In the genomic region with DNA sequence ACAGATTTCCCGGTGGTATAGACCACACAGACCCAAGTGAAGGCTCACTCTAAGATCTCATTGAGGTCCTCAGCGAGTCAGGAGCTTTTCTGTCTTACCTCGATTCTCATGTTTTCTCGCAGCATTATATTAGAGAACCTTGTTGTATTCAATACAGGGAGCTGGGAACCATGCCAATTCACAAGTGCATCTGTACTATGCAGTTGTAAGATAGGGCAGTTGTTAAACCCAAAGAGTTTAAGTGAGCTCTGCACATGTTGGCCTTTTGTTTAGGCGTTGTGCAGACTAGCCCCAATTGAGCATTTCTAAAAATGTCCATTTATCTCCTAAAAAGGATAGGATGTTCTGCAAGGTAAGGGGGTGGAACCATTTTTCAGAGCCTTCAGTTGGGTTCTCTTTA, we compare ENCODE assay signal across 16 cellular contexts. TPM values are rescaled to one million over a fixed set of nuclear protein-coding genes. Genes with fewer than 3 reads are reported as not detected.
A peak's percentile ranks its signal among the peaks of the same experiment; 100 is the strongest.
DNase-seq lines count a peak whose midpoint lies in the region; ATAC-seq and TF ChIP-seq lines count a peak whose summit lies in the region.
"Had no signal": no experiment of that assay in that cellular context is flagged by ENCODE, and none has a peak within 500 bp of the region (broad histone marks: within the 10 kb centered on the region; RNA-seq: fewer than 3 reads in every experiment).

No MANE protein-coding gene starts in this region.

- no peak for TF ChIP-seq CTCF in dorsolateral prefrontal cortex (IDR thresholded peaks at IDR 0.05 in 54 of 56, conservative IDR thresholded peaks at IDR 0.05 in 2 of 56; ENCODE audit: low read depth in 1 of 56, partially characterized antibody in 56 of 56)

- intact Hi-C loops in left ventricle myocardium superior (cut with micrococcal nuclease) = no loop called here
- intact Hi-C loops in dorsolateral prefrontal cortex (cut with DNase I) = no loop called here

- H3K4me3 ChIP-seq in dorsolateral prefrontal cortex = no peak overlapping the region
- H3K4me3 ChIP-seq: BLaER1 treated with 17β-estradiol and CSF1 and Interleukin-3, amounts not matched to agents 10 nM and 100 nM; SK-N-MC; thoracic aorta had no signal

- peak overlapping the region in 19 of 59 donors; percentile 1 to 72 (median 33) for H3K27ac ChIP-seq in dorsolateral prefrontal cortex
- H3K27ac ChIP-seq: BLaER1 treated with 17β-estradiol and CSF1 and Interleukin-3, amounts not matched to agents 10 nM and 100 nM; SK-N-MC; WERI-Rb-1 had no signal

- DNase-seq in ELR (ENCODE audit: low read depth) = peak; percentile 35
- peak; percentile 75 for DNase-seq in NCI-H1436 (lab: John Stamatoyannopoulos, UW)
- peak; percentile 42 for DNase-seq in NCI-H774 (lab: John Stamatoyannopoulos, UW)
- DNase-seq in left ventricle myocardium superior = no peak
- DNase-seq in dorsolateral prefrontal cortex = no peak
- no peak for DNase-seq in activated CD8-positive, alpha-beta memory T cell treated with anti-CD3 and anti-CD28 coated beads, Interleukin-2, amount 50 U/mL, for 4 hours
- DNase-seq in foreskin melanocyte = no peak
- DNase-seq: hypothalamus; naive B cell; stimulated activated CD4-positive, alpha-beta T cell treated with anti-CD3 and anti-CD28 coated beads, Interleukin-15, amount 100 ng/mL, for 24 hours; WERI-Rb-1 had no signal

- no peaks in the 10 kb centered on the region for H3K27me3 ChIP-seq in dorsolateral prefrontal cortex
- H3K27me3 ChIP-seq: BLaER1 treated with 17β-estradiol and CSF1 and Interleukin-3, amounts not matched to agents 10 nM and 100 nM had no signal

- ATAC-seq in left ventricle myocardium superior = peak; percentile 78
- no peak for ATAC-seq in GM18517 (IDR thresholded peaks at IDR 0.05; ENCODE audit: unreplicated experiment)
- ATAC-seq: left lobe of liver had no signal

RNA-seq across cellular contexts. Expression of gene FEZ2, which starts 59.6 kb away (rescaled TPM):
- total RNA-seq in left ventricle myocardium superior = 37.2 TPM
- 100 to 1,000 TPM in 9 of 120 experiments, 10 to 100 TPM in 111; 57.1 to 108 (median 87.8) TPM for total RNA-seq in dorsolateral prefrontal cortex

Comparison
In these comparisons a context has a peak if more than half of its experiments do, and no peak if none do; other contexts are left out.
1. DNase-seq: peak in ELR (single experiment), NCI-H1436 (single experiment) and NCI-H774 (single experiment); none in left ventricle myocardium superior (single experiment), dorsolateral prefrontal cortex (0 of 10), activated CD8-positive, alpha-beta memory T cell treated with anti-CD3 and anti-CD28 coated beads, Interleukin-2, amount 50 U/mL, for 4 hours (single experiment) and foreskin melanocyte (single experiment).